ENCODE assay signal across 29 cellular contexts in the genomic region with DNA sequence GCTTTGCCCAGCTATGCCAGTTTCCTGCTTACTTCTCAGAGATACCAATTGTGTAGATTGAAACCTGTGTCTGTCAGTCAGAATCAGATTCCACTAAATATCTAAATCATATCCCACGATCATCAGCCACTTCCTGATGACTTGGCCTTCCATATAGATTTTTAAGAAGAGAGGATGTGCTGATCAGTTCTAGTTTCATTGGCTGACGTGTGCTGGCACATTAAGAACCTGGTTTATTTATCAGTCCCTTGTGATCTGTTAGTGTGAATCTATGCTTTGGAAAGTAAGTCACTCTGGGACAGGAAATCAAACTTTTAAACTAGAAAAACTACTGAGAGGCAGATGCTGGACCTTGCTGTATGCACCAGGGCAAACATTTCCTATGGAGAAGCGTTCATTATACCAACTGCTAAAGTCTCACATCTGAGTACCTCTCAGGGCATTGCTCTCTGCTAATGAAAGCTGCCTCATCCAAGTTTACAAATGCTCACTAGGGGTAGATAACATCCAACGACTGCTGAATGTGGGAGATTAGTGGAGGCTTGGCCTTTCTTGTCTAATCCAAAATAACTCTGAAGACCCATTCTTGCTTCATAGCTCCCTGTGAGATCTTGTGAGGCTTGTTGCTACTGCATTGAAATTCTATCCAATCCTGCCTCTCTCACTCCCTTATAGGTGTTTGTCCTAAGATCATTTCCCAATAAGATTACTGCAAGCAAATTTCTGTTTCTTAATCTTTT.
"Had no signal": no experiment of that assay in that cellular context is flagged by ENCODE, and none has a peak within 500 bp of the region (broad histone marks: within the 10 kb centered on the region; RNA-seq: fewer than 3 reads in every experiment).

No MANE protein-coding gene starts in this region.

- H3K27me3 Mint-ChIP-seq: stimulated activated naive B cell treated with anti-CD40 and anti-IgM and Interleukin-4, amounts not matched to agents 10 μg/mL and 1 μg/mL and 100 μg/mL, for 72 hours had no signal

- H3K4me1 ChIP-seq: left lung, right lobe of liver, upper lobe of left lung had no signal

- H3K4me2 ChIP-seq: hepatocyte had no signal

- DNase-seq: activated CD4-positive, alpha-beta T cell treated with anti-CD3 and anti-CD28 coated beads for 1 hour; activated CD4-positive, alpha-beta T cell treated with anti-CD3 and anti-CD28 coated beads, Interleukin-2, amount 50 U/mL, for 4 hours; activated T-cell treated with anti-CD3 and anti-CD28 coated beads for 4 hours; aorta; brain microvascular endothelial cell; caudate nucleus; effector memory CD4-positive, alpha-beta T cell; glutamatergic neuron; immature natural killer cell; kidney glomerular epithelial cell; left lung; midbrain; occipital lobe; posterior cingulate gyrus; right lobe of liver; small intestine; stimulated activated CD4-positive, alpha-beta T cell treated with anti-CD3 and anti-CD28 coated beads, Interleukin-15, amount 100 ng/mL, for 24 hours; stimulated activated naive B cell treated with anti-CD40 and anti-IgM and Interleukin-4, amounts not matched to agents 10 μg/mL and 1 μg/mL and 100 μg/mL, for 72 hours; upper lobe of left lung; WERI-Rb-1 had no signal

- H3K4me3 ChIP-seq: esophagus muscularis mucosa, hepatocyte, left lung, lung, right lobe of liver, upper lobe of left lung had no signal

- H3K4me3 Mint-ChIP-seq: immature natural killer cell; nephron; stimulated activated naive B cell treated with anti-CD40 and anti-IgM and Interleukin-4, amounts not matched to agents 10 μg/mL and 1 μg/mL and 100 μg/mL, for 72 hours had no signal

- H3K79me2 ChIP-seq: hepatocyte had no signal

- H3K4me1 Mint-ChIP-seq: immature natural killer cell; stimulated activated naive B cell treated with anti-CD40 and anti-IgM and Interleukin-4, amounts not matched to agents 10 μg/mL and 1 μg/mL and 100 μg/mL, for 72 hours had no signal

- H3K9me3 ChIP-seq: esophagus muscularis mucosa, right lobe of liver, upper lobe of left lung had no signal

- FAIRE-seq: endothelial cell of umbilical vein, frontal cortex, small intestine, TTC549 had no signal

- H3K36me3 ChIP-seq: brain microvascular endothelial cell, esophagus muscularis mucosa, left lung, right lobe of liver, upper lobe of left lung, WERI-Rb-1 had no signal

- H3K9me3 Mint-ChIP-seq: activated naive CD4-positive, alpha-beta T cell treated with anti-CD3 and anti-CD28 coated beads, Interleukin-2, amount 50 U/mL, for 72 hours; immature natural killer cell; nephron; stimulated activated naive B cell treated with anti-CD40 and anti-IgM and Interleukin-4, amounts not matched to agents 10 μg/mL and 1 μg/mL and 100 μg/mL, for 72 hours had no signal

- H3K27me3 ChIP-seq: brain microvascular endothelial cell, esophagus muscularis mucosa, hepatocyte, left lung, right lobe of liver, upper lobe of left lung had no signal

- H2AFZ ChIP-seq: hepatocyte had no signal

- H3K27ac ChIP-seq: brain microvascular endothelial cell, esophagus muscularis mucosa, hepatocyte, left lung, right lobe of liver, upper lobe of left lung, WERI-Rb-1 had no signal

- ATAC-seq: activated naive CD4-positive, alpha-beta T cell treated with anti-CD3 and anti-CD28 coated beads, Interleukin-2, amount 50 U/mL, for 72 hours; left lung; right lobe of liver; SK-N-SH treated with all-trans-retinoic acid at 6 μM for 48 hours; stimulated activated naive B cell treated with anti-CD40 and anti-IgM and Interleukin-4, amounts not matched to agents 10 μg/mL and 1 μg/mL and 100 μg/mL, for 72 hours had no signal

- H3K27ac Mint-ChIP-seq: activated naive CD4-positive, alpha-beta T cell treated with anti-CD3 and anti-CD28 coated beads, Interleukin-2, amount 50 U/mL, for 72 hours; immature natural killer cell; nephron; stimulated activated naive B cell treated with anti-CD40 and anti-IgM and Interleukin-4, amounts not matched to agents 10 μg/mL and 1 μg/mL and 100 μg/mL, for 72 hours had no signal
